8 cellular contexts compared by ENCODE assay signal in genomic region chr3:30319713-30320112, GRCh38.
DNase-seq lines count a peak whose midpoint lies in the region; ATAC-seq and TF ChIP-seq lines count a peak whose summit lies in the region.

No MANE protein-coding gene starts in this region.

- H3K36me3 ChIP-seq in lower lobe of right lung = no peaks in the 10 kb centered on the region
- H3K36me3 ChIP-seq in upper lobe of right lung = no peaks in the 10 kb centered on the region

- ATAC-seq in GM18858 (IDR thresholded peaks at IDR 0.05; ENCODE audit: unreplicated experiment) (peak; percentile 55), HG03520 (IDR thresholded peaks at IDR 0.05; ENCODE audit: unreplicated experiment) (peak; percentile 90), lower lobe of right lung (peak; percentile 67 to 79), upper lobe of right lung (peak; percentile 77)

- DNase-seq in AG10803 (ENCODE audit: low read depth) (peak; percentile 49), SW 1271 (lab: John Stamatoyannopoulos, UW) (peak; percentile 74 to 90), cardiac fibroblast (ENCODE audit: low read depth in 2 of 2) (peak; percentile 67 to 76), lower lobe of right lung (no peak), upper lobe of right lung (no peak), NCI-H1048 (lab: John Stamatoyannopoulos, UW) (no peak)

- TF ChIP-seq CTCF in AG10803 (conservative IDR thresholded peaks at IDR 0.05; ENCODE audit: low read length) (peak; percentile 49), cardiac fibroblast (IDR thresholded peaks at IDR 0.05; ENCODE audit: low read depth, low read length) (peak; percentile 54), lower lobe of right lung (IDR thresholded peaks at IDR 0.05) (peak; percentile 49), upper lobe of right lung (IDR thresholded peaks at IDR 0.05) (peak; percentile 54)

- intact Hi-C loops in lower lobe of right lung (cut with DNase I) (no loop called here), upper lobe of right lung (cut with DNase I) (no loop called here)

- H3K27me3 ChIP-seq in lower lobe of right lung (ENCODE audit: low read depth) (no peaks in the 10 kb centered on the region), upper lobe of right lung (no peaks in the 10 kb centered on the region)

- H3K27ac ChIP-seq in lower lobe of right lung (no peak overlapping the region), upper lobe of right lung (no peak overlapping the region)

- H3K4me1 ChIP-seq in lower lobe of right lung (peaks cover under 1% of the 10 kb centered on the region), upper lobe of right lung (no peaks in the 10 kb centered on the region)

- H3K4me3 ChIP-seq in AG10803 (ENCODE audit: low read length) (no peak overlapping the region), cardiac fibroblast (replicated peaks in 1 of 2; ENCODE audit: low read depth in 2 of 2, low read length in 2 of 2) (no peak overlapping the region), lower lobe of right lung (no peak overlapping the region), upper lobe of right lung (no peak overlapping the region)

- H3K9me3 ChIP-seq in lower lobe of right lung (no peaks in the 10 kb centered on the region), upper lobe of right lung (no peaks in the 10 kb centered on the region)

Comparison
In these comparisons a context has a peak if more than half of its experiments do, and no peak if none do; other contexts are left out.
1. DNase-seq: peak in AG10803 (single experiment), SW 1271 (2 of 2) and cardiac fibroblast (2 of 2); none in lower lobe of right lung (single experiment), upper lobe of right lung (single experiment) and NCI-H1048 (single experiment).
2. Peak in every context shown above with its lines, with median percentiles within 50 percentile points of each other: CTCF ChIP-seq and ATAC-seq.